In genomic region chr10:51918921-51919325, GRCh38 we compare ENCODE assay signal across 14 cellular contexts.
DNase-seq lines count a peak whose midpoint lies in the region; ATAC-seq and TF ChIP-seq lines count a peak whose summit lies in the region.
"Had no signal": no experiment of that assay in that cellular context is flagged by ENCODE, and none has a peak within 500 bp of the region (broad histone marks: within the 10 kb centered on the region; RNA-seq: fewer than 3 reads in every experiment).

No MANE protein-coding gene starts in this region.

- H3K27ac Mint-ChIP-seq in brain (peak overlapping the region in 4 of 5 experiments; percentile 10 to 78 (median 32)), neural progenitor cell (no peak overlapping the region)
- H3K27ac Mint-ChIP-seq: activated naive CD8-positive, alpha-beta T cell; stimulated activated naive CD8-positive, alpha-beta T cell treated with anti-CD3 and anti-CD28 coated beads, Interleukin-15, Interleukin-2, amounts not matched to agents 100 ng/mL and 50 ng/mL, for 24 hours had no signal

- peak overlapping the region; percentile 2 for H3K4me2 ChIP-seq in neural progenitor cell

- H3K9me3 Mint-ChIP-seq in brain: peaks cover 0 to 2% (median 0%) of the 10 kb centered on the region in 5 experiments
- H3K9me3 Mint-ChIP-seq in neural progenitor cell: peaks cover under 1% of the 10 kb centered on the region
- H3K9me3 Mint-ChIP-seq: central memory CD8-positive, alpha-beta T cell; stimulated activated naive CD8-positive, alpha-beta T cell treated with anti-CD3 and anti-CD28 coated beads, Interleukin-15, Interleukin-2, amounts not matched to agents 100 ng/mL and 50 ng/mL, for 24 hours had no signal

- H3K36me3 Mint-ChIP-seq in brain: peaks cover 2% of the 10 kb centered on the region
- no peaks in the 10 kb centered on the region for H3K36me3 Mint-ChIP-seq in neural progenitor cell
- H3K36me3 Mint-ChIP-seq: activated naive CD8-positive, alpha-beta T cell had no signal

- H3F3A ChIP-seq in neural progenitor cell (ENCODE audit: low read depth): peaks cover 15% of the 10 kb centered on the region

- peaks cover 46% of the 10 kb centered on the region for H3K4me1 ChIP-seq in neural progenitor cell

- H3K9ac ChIP-seq in neural progenitor cell: no peak overlapping the region

- peaks cover 37% of the 10 kb centered on the region for H3K4me1 Mint-ChIP-seq in brain
- peaks cover 19% of the 10 kb centered on the region for H3K4me1 Mint-ChIP-seq in neural progenitor cell
- H3K4me1 Mint-ChIP-seq: central memory CD8-positive, alpha-beta T cell had no signal

- H3K36me3 ChIP-seq in neural progenitor cell (no peaks in the 10 kb centered on the region), WERI-Rb-1 (no peaks in the 10 kb centered on the region)
- H3K36me3 ChIP-seq: BE2C had no signal

- peak overlapping the region in 2 of 5 experiments; percentile 36 to 48 for H3K4me3 Mint-ChIP-seq in brain
- no peak overlapping the region for H3K4me3 Mint-ChIP-seq in neural progenitor cell
- H3K4me3 Mint-ChIP-seq: activated naive CD8-positive, alpha-beta T cell; central memory CD8-positive, alpha-beta T cell; stimulated activated naive CD8-positive, alpha-beta T cell treated with anti-CD3 and anti-CD28 coated beads, Interleukin-15, Interleukin-2, amounts not matched to agents 100 ng/mL and 50 ng/mL, for 24 hours had no signal

- no peaks in the 10 kb centered on the region for H3K79me2 ChIP-seq in neural progenitor cell (ENCODE audit: low read depth)

- peak; percentile 43 for ATAC-seq in GM18858 (IDR thresholded peaks at IDR 0.05; ENCODE audit: unreplicated experiment)
- ATAC-seq in HG02884 (IDR thresholded peaks at IDR 0.05; ENCODE audit: unreplicated experiment): peak; percentile 58
- no peak for ATAC-seq in HG03442 (IDR thresholded peaks at IDR 0.05; ENCODE audit: unreplicated experiment)

- DNase-seq in neural progenitor cell (ENCODE audit: low spot score) (no peak), WERI-Rb-1 (no peak), NCI-H2171 (lab: John Stamatoyannopoulos, UW) (no peak), NCI-H1436 treated with DMSO at 0.1 percent for 48 hours (lab: John Stamatoyannopoulos, UW) (no peak)
- DNase-seq: BE2C, NCI-H1105 treated with DMSO at 0.1 percent for 48 hours, NCI-H510A treated with DMSO at 0.1 percent for 48 hours had no signal

- H3K27ac ChIP-seq in neural progenitor cell (peak overlapping the region; percentile 47), WERI-Rb-1 (no peak overlapping the region)

- H3K4me3 ChIP-seq in neural progenitor cell (no peak overlapping the region), WERI-Rb-1 (ENCODE audit: low read depth, low read length) (no peak overlapping the region)

- no peaks in the 10 kb centered on the region for H4K20me1 ChIP-seq in neural progenitor cell (ENCODE audit: low read depth)

- no peak overlapping the region for H2AFZ ChIP-seq in neural progenitor cell (replicated peaks)

- H3K27me3 Mint-ChIP-seq in brain (no peaks in the 10 kb centered on the region), neural progenitor cell (ENCODE audit: insufficient read depth, low read depth) (no peaks in the 10 kb centered on the region)
- H3K27me3 Mint-ChIP-seq: activated naive CD8-positive, alpha-beta T cell; central memory CD8-positive, alpha-beta T cell; stimulated activated naive CD8-positive, alpha-beta T cell treated with anti-CD3 and anti-CD28 coated beads, Interleukin-15, Interleukin-2, amounts not matched to agents 100 ng/mL and 50 ng/mL, for 24 hours had no signal

- H3K9me3 ChIP-seq in neural progenitor cell (ENCODE audit: low read depth): no peaks in the 10 kb centered on the region
- no peaks in the 10 kb centered on the region for H3K9me3 ChIP-seq in WERI-Rb-1 (ENCODE audit: severe bottlenecking)
- H3K9me3 ChIP-seq: BE2C had no signal

- H3K27me3 ChIP-seq in neural progenitor cell (no peaks in the 10 kb centered on the region), WERI-Rb-1 (ENCODE audit: insufficient read depth, low read depth, severe bottlenecking) (no peaks in the 10 kb centered on the region)
- H3K27me3 ChIP-seq: BE2C had no signal

- TF ChIP-seq CTCF in brain (conservative IDR thresholded peaks at IDR 0.05): no peak
- no peak for TF ChIP-seq CTCF in neural progenitor cell (IDR thresholded peaks at IDR 0.05)
- no peak for TF ChIP-seq CTCF in WERI-Rb-1 (IDR thresholded peaks at IDR 0.05; ENCODE audit: low read depth, low read length)
